16 cellular contexts compared by ENCODE assay signal in genomic region chr3:11495948-11496557, GRCh38.
DNase-seq lines count a peak whose midpoint lies in the region; ATAC-seq and TF ChIP-seq lines count a peak whose summit lies in the region.
"Had no signal": no experiment of that assay in that cellular context is flagged by ENCODE, and none has a peak within 500 bp of the region (broad histone marks: within the 10 kb centered on the region; RNA-seq: fewer than 3 reads in every experiment).

No MANE protein-coding gene starts in this region.

- H3K36me3 ChIP-seq in MG63 (no peaks in the 10 kb centered on the region; the same call in 1 of the 2 replicates), parathyroid adenoma (ENCODE audit: control insufficient read depth, insufficient read depth, low read length) (no peaks in the 10 kb centered on the region), brain microvascular endothelial cell (replicated peaks) (no peaks in the 10 kb centered on the region)

- H3K27ac ChIP-seq in parathyroid adenoma (peak overlapping the region; percentile 39), brain microvascular endothelial cell (no peak overlapping the region)
- H3K27ac ChIP-seq: BLaER1 treated with 17β-estradiol and CSF1 and Interleukin-3, amounts not matched to agents 10 nM and 100 nM; psoas muscle had no signal

- no peak overlapping the region for H2AFZ ChIP-seq in parathyroid adenoma

- H3K27me3 ChIP-seq in MG63 (no peaks in the 10 kb centered on the region), parathyroid adenoma (ENCODE audit: control insufficient read depth, insufficient read depth, low read length) (no peaks in the 10 kb centered on the region), brain microvascular endothelial cell (replicated peaks) (no peaks in the 10 kb centered on the region)
- H3K27me3 ChIP-seq: BLaER1 treated with 17β-estradiol and CSF1 and Interleukin-3, amounts not matched to agents 10 nM and 100 nM had no signal

- H3K9me3 ChIP-seq in MG63 (no peaks in the 10 kb centered on the region; the same call in 1 of the 2 replicates), parathyroid adenoma (ENCODE audit: control insufficient read depth, low read length) (no peaks in the 10 kb centered on the region)
- H3K9me3 ChIP-seq: psoas muscle had no signal

- in situ Hi-C loops in brain microvascular endothelial cell (cut with HindIII; ENCODE audit: low pct_ligation_motif_present, low sequenced_read_pairs), result no loop called here

- DNase-seq in MG63 (peak; percentile 34), cardiac fibroblast (ENCODE audit: low read depth in 2 of 2) (peak; percentile 30 to 78), iPS-NIHi7 (ENCODE audit: extremely low spot score) (peak; percentile 63), HuH-7 (ENCODE audit: low spot score) (no peak), NCI-H2107 (lab: John Stamatoyannopoulos, UW) (no peak), brain microvascular endothelial cell (no peak)
- DNase-seq: activated CD4-positive, alpha-beta T cell treated with anti-CD3 and anti-CD28 coated beads for 4 hours; central memory CD4-positive, alpha-beta T cell; KG1; left colon; NCI-H1436 treated with DMSO at 0.1 percent for 48 hours; NCI-H526 treated with DMSO at 0.1 percent for 48 hours; psoas muscle had no signal

- ATAC-seq in GM18858 (IDR thresholded peaks at IDR 0.05; ENCODE audit: unreplicated experiment), result no peak
- ATAC-seq: left colon had no signal

- H3K4me3 ChIP-seq in MG63 (no peak overlapping the region), cardiac fibroblast (replicated peaks in 1 of 2; ENCODE audit: low read depth in 2 of 2, low read length in 2 of 2) (no peak overlapping the region), parathyroid adenoma (ENCODE audit: low read depth, low read length) (no peak overlapping the region), brain microvascular endothelial cell (ENCODE audit: low read depth, low read length) (no peak overlapping the region)
- H3K4me3 ChIP-seq: BLaER1 treated with 17β-estradiol and CSF1 and Interleukin-3, amounts not matched to agents 10 nM and 100 nM; psoas muscle had no signal

- H3K4me2 ChIP-seq in parathyroid adenoma (ENCODE audit: low read length), result no peak overlapping the region
- H3K4me2 ChIP-seq: BLaER1 treated with 17β-estradiol and CSF1 and Interleukin-3, amounts not matched to agents 10 nM and 100 nM had no signal

- no peak overlapping the region for H3K9ac ChIP-seq in parathyroid adenoma
- H3K9ac ChIP-seq: BLaER1 treated with 17β-estradiol and CSF1 and Interleukin-3, amounts not matched to agents 10 nM and 100 nM had no signal

- H3K4me1 ChIP-seq in parathyroid adenoma, result peaks cover 4% of the 10 kb centered on the region

- TF ChIP-seq CTCF in cardiac fibroblast (IDR thresholded peaks at IDR 0.05; ENCODE audit: low read depth, low read length) (no peak), parathyroid adenoma (IDR thresholded peaks at IDR 0.05) (no peak), brain microvascular endothelial cell (IDR thresholded peaks at IDR 0.05; ENCODE audit: low read depth, low read length, missing control alignments) (no peak)

- H3K79me2 ChIP-seq in parathyroid adenoma, result no peaks in the 10 kb centered on the region

Comparison
In these comparisons a context has a peak if more than half of its experiments do, and no peak if none do; other contexts are left out.
1. DNase-seq: peak in MG63 (single experiment), cardiac fibroblast (2 of 2) and iPS-NIHi7 (single experiment); none in HuH-7 (single experiment), NCI-H2107 (single experiment) and brain microvascular endothelial cell (single experiment).